Comparison of ENCODE assay signal across 24 cellular contexts in the genomic region with DNA sequence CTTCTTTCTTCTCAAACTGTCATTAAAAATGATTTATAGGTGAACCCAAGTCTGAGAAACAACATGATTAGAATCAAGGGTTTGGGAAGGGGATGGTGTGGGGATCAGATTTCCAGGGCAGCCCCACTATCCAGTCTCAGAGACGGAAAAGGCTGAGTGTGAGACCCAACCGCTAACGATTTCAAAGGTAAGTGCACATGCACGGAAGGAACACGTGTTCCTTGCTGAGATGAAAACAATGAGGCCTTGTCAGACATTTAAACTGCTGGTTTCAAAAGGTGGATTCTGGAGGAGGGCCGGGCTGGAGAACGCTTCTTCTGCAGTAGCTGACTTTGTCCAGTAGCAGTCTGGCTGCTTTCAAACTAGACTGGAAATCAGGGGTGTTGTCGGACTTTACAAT.
DNase-seq lines count a peak whose midpoint lies in the region; ATAC-seq, FAIRE-seq and TF ChIP-seq lines count a peak whose summit lies in the region.
"Had no signal": no experiment of that assay in that cellular context is flagged by ENCODE, and none has a peak within 500 bp of the region (broad histone marks: within the 10 kb centered on the region; RNA-seq: fewer than 3 reads in every experiment).

No MANE protein-coding gene starts in this region.

- H3K9me3 ChIP-seq in HepG2 (ENCODE audit: low read length) (no peaks in the 10 kb centered on the region), right lobe of liver (no peaks in the 10 kb centered on the region), H1 (ENCODE audit: insufficient read depth in 2 of 2, low read depth in 1 of 2, low read length in 1 of 2) (peaks cover 0 to 2% of the 10 kb centered on the region in 2 experiments; a peak in 1 of 4 replicates), neural progenitor cell (ENCODE audit: low read depth) (no peaks in the 10 kb centered on the region)
- H3K9me3 ChIP-seq: BE2C had no signal

- POLR2A ChIA-PET in HepG2 (lab: Yijun Ruan, JAX): no interaction called here
- POLR2A ChIA-PET in H1 (lab: Charles Lee; ENCODE audit: partially characterized antibody): no interaction called here

- H3K9me3 Mint-ChIP-seq in neural progenitor cell: no peaks in the 10 kb centered on the region

- no peak overlapping the region for H3K27ac Mint-ChIP-seq in neural progenitor cell
- H3K27ac Mint-ChIP-seq: CD14-positive monocyte; CD4-positive, alpha-beta T cell; CD8-positive, alpha-beta memory T cell had no signal

- H3K9ac ChIP-seq in HepG2 (ENCODE audit: insufficient read depth, low read depth, low read length): no peak overlapping the region
- H3K9ac ChIP-seq in H1 (replicated peaks in 1 of 4; ENCODE audit: extremely low read depth in 1 of 4, low read depth in 3 of 4, low read length in 3 of 4): no peak overlapping the region
- no peak overlapping the region for H3K9ac ChIP-seq in neural progenitor cell
- H3K9ac ChIP-seq: BLaER1 treated with 17β-estradiol and CSF1 and Interleukin-3, amounts not matched to agents 10 nM and 100 nM had no signal

- H3K36me3 ChIP-seq in HepG2 (replicated peaks in 1 of 2; ENCODE audit: control insufficient read depth in 1 of 2, insufficient read depth in 2 of 2, low read length in 2 of 2) (no peaks in the 10 kb centered on the region), right lobe of liver (no peaks in the 10 kb centered on the region), H1 (ENCODE audit: control insufficient read depth in 2 of 4, insufficient read depth in 4 of 4, low read length in 3 of 4) (no peaks in the 10 kb centered on the region), neural progenitor cell (no peaks in the 10 kb centered on the region)
- H3K36me3 ChIP-seq: BE2C; BLaER1 treated with 17β-estradiol and CSF1 and Interleukin-3, amounts not matched to agents 10 nM and 100 nM had no signal

- no TSS peak for BruUV-seq in HepG2 (replicated peaks; lab: Mats Ljungman, UMichigan)

- no peak overlapping the region for H3K4ac ChIP-seq in H1 (replicated peaks; ENCODE audit: insufficient read length, low read depth, low read length)

- no peak overlapping the region for H4K91ac ChIP-seq in H1 (replicated peaks; ENCODE audit: insufficient read length, low read length)

- peaks cover 3% of the 10 kb centered on the region in 2 experiments; a peak in 1 of 5 replicates for H3K27me3 ChIP-seq in HepG2 (ENCODE audit: control insufficient read depth in 1 of 2, insufficient read depth in 2 of 2, low read length in 2 of 2)
- no peaks in the 10 kb centered on the region for H3K27me3 ChIP-seq in right lobe of liver
- no peaks in the 10 kb centered on the region for H3K27me3 ChIP-seq in H1 (replicated peaks in 1 of 4; ENCODE audit: control insufficient read depth in 3 of 4, extremely low read depth in 1 of 4, insufficient read depth in 3 of 4, low read length in 3 of 4)
- no peaks in the 10 kb centered on the region for H3K27me3 ChIP-seq in neural progenitor cell
- H3K27me3 ChIP-seq: BE2C; BLaER1 treated with 17β-estradiol and CSF1 and Interleukin-3, amounts not matched to agents 10 nM and 100 nM had no signal

- TF ChIP-seq POLR2A in HepG2 (IDR thresholded peaks at IDR 0.05; ENCODE audit: insufficient read depth in 1 of 2, low read depth in 2 of 2, low read length in 2 of 2) (no peak), right lobe of liver (IDR thresholded peaks at IDR 0.05) (no peak), H1 (IDR thresholded peaks at IDR 0.05; ENCODE audit: control extremely low read depth in 1 of 2, low read depth in 2 of 2, low read length in 2 of 2) (no peak)

- H2BK120ac ChIP-seq in H1 (replicated peaks; ENCODE audit: low read depth, low read length): no peak overlapping the region

- in situ Hi-C loops in HepG2 (cut with HindIII; ENCODE audit: extremely low pct_ligation_motif_present, low pct_unique_long_range_greater_than_20kb): no loop called here

- no peaks in the 10 kb centered on the region for H3K4me1 Mint-ChIP-seq in neural progenitor cell
- H3K4me1 Mint-ChIP-seq: CD14-positive monocyte; CD8-positive, alpha-beta memory T cell had no signal

- WGBS in HepG2 (ENCODE audit: low lambda C conversion rate): 28% methylated on average over 8 of the region's 8 CpGs
- WGBS in right lobe of liver (ENCODE audit: insufficient coverage, low coverage, low lambda C conversion rate, missing lambda C conversion rate): 88% methylated on average over 7 of the region's 8 CpGs
- 94% methylated on average over 8 of the region's 8 CpGs; no CpG with 5 or more reads in 1 of the 2 experiments for WGBS in H1 (ENCODE audit: extremely low coverage in 1 of 2, insufficient coverage in 1 of 2, insufficient read length in 1 of 2, insufficient replicate concordance in 2 of 2, low coverage in 1 of 2, low lambda C conversion rate in 2 of 2, missing lambda C conversion rate in 1 of 2), 2 experiments

- H3K79me1 ChIP-seq in H1 (ENCODE audit: low read depth, low read length): no peaks in the 10 kb centered on the region

- H4K8ac ChIP-seq in H1 (ENCODE audit: extremely low read depth, insufficient read depth, low read length): no peak overlapping the region

- no peak overlapping the region for H2BK20ac ChIP-seq in H1 (ENCODE audit: low read length)

- H3K27ac ChIP-seq in HepG2 (ENCODE audit: extremely low read length, insufficient read depth, low read length) (no peak overlapping the region), right lobe of liver (no peak overlapping the region), H1 (ENCODE audit: low read depth, low read length) (no peak overlapping the region), neural progenitor cell (no peak overlapping the region)
- H3K27ac ChIP-seq: 22Rv1; BLaER1 treated with 17β-estradiol and CSF1 and Interleukin-3, amounts not matched to agents 10 nM and 100 nM had no signal

- H3K23ac ChIP-seq in H1 (ENCODE audit: insufficient read length): no peak overlapping the region

- TF ChIP-seq EP300 in HepG2 (IDR thresholded peaks at IDR 0.05; ENCODE audit: low read depth in 2 of 2, low read length in 2 of 2) (no peak), HepG2 (CRISPR knock-in tag; IDR thresholded peaks at IDR 0.05; ENCODE audit: borderline replicate concordance) (no peak), H1 (IDR thresholded peaks at IDR 0.05; ENCODE audit: borderline replicate concordance in 1 of 2, low read depth in 2 of 2, low read length in 2 of 2) (no peak)

- H3K14ac ChIP-seq in H1 (ENCODE audit: insufficient read length): no peak overlapping the region

- H4K5ac ChIP-seq in H1 (ENCODE audit: insufficient read length, low read depth, low read length): no peak overlapping the region

- H3K4me1 ChIP-seq in HepG2 (ENCODE audit: insufficient read depth, low read length) (no peaks in the 10 kb centered on the region), right lobe of liver (no peaks in the 10 kb centered on the region), H1 (replicated peaks in 1 of 4; ENCODE audit: control insufficient read depth in 3 of 4, insufficient read depth in 4 of 4, low read length in 3 of 4) (no peaks in the 10 kb centered on the region), neural progenitor cell (no peaks in the 10 kb centered on the region)
- H3K4me1 ChIP-seq: BLaER1 treated with 17β-estradiol and CSF1 and Interleukin-3, amounts not matched to agents 10 nM and 100 nM had no signal

- no peak overlapping the region for H3K56ac ChIP-seq in H1 (replicated peaks; ENCODE audit: insufficient read length, low read depth, low read length)

- DNase-seq in HepG2 (ENCODE audit: low spot score) (no peak), right lobe of liver (no peak), H1 (ENCODE audit: low read depth in 1 of 2, low spot score in 2 of 2) (no peak), neural progenitor cell (ENCODE audit: low spot score) (no peak), AG08396 (ENCODE audit: low spot score) (no peak)
- no peak for DNase-seq in stimulated activated CD4-positive, alpha-beta T cell treated with anti-CD3 and anti-CD28 coated beads, Interleukin-4, amount 100 ng/mL, for 1 hour
- DNase-seq: AML-193; BE2C; CD4-positive, alpha-beta T cell; CD8-positive, alpha-beta memory T cell; DMS 273 treated with DMSO at 0.1 percent for 48 hours; DMS79; GF-D8; GOT3; H7; HCEC 1CT had no signal

- CTCF ChIA-PET in HepG2 (lab: Yijun Ruan, JAX; ENCODE audit: low intra/inter-chr PET ratio, low total read pairs): no interaction called here
- CTCF ChIA-PET in H1 (lab: Charles Lee; ENCODE audit: partially characterized antibody): no interaction called here

- TF ChIP-seq RAD21 in HepG2 (CRISPR knock-in tag; IDR thresholded peaks at IDR 0.05) (no peak), H1 (IDR thresholded peaks at IDR 0.05 in 1 of 2, conservative IDR thresholded peaks at IDR 0.05 in 1 of 2; ENCODE audit: low read depth in 2 of 2, low read length in 2 of 2) (no peak)

- FAIRE-seq in HepG2 (lab: Jason Lieb, UNC) (no peak), H1 (lab: Jason Lieb, UNC) (no peak)
- FAIRE-seq: A204.1, D721Med, GM12891, GM18507 had no signal

- no peak overlapping the region for H2BK15ac ChIP-seq in H1 (ENCODE audit: low read length)

- no peaks in the 10 kb centered on the region for H3F3A ChIP-seq in neural progenitor cell (ENCODE audit: low read depth)

- H2AK5ac ChIP-seq in H1 (ENCODE audit: low read depth, low read length): no peak overlapping the region

- H2BK12ac ChIP-seq in H1 (ENCODE audit: low read depth, low read length): no peak overlapping the region

- no peak for ATAC-seq in HepG2
- ATAC-seq in right lobe of liver: no peak
- ATAC-seq in HG03025 (IDR thresholded peaks at IDR 0.05; ENCODE audit: low FRiP score, unreplicated experiment): no peak

- H3K27me3 Mint-ChIP-seq in neural progenitor cell (ENCODE audit: insufficient read depth, low read depth): peaks cover 4% of the 10 kb centered on the region
- H3K27me3 Mint-ChIP-seq: CD4-positive, alpha-beta T cell; CD8-positive, alpha-beta memory T cell had no signal

- H3K4me3 Mint-ChIP-seq in neural progenitor cell: no peak overlapping the region
- H3K4me3 Mint-ChIP-seq: CD14-positive monocyte; CD4-positive, alpha-beta T cell; CD8-positive, alpha-beta memory T cell had no signal

- intact Hi-C loops in HepG2 (cut with micrococcal nuclease; ENCODE audit: unreplicated experiment): no loop called here
- intact Hi-C loops in right lobe of liver (cut with DNase I): no loop called here

- H3K23me2 ChIP-seq in H1 (ENCODE audit: low read depth, low read length): peaks cover 7% of the 10 kb centered on the region; the same call in 1 of the 2 replicates

- no peak overlapping the region for H3K18ac ChIP-seq in H1 (ENCODE audit: extremely low read depth, low read length)

- no peak overlapping the region for H2BK5ac ChIP-seq in H1 (ENCODE audit: low read depth, low read length)

- H3K4me3 ChIP-seq in HepG2 (replicated peaks in 1 of 3; ENCODE audit: insufficient read depth in 1 of 3, low read depth in 2 of 3, low read length in 3 of 3): no peak overlapping the region
- no peak overlapping the region for H3K4me3 ChIP-seq in right lobe of liver
- H3K4me3 ChIP-seq in H1 (ENCODE audit: extremely low read depth in 1 of 4, insufficient read depth in 2 of 4, low read depth in 3 of 4, low read length in 4 of 4): no peak overlapping the region
- no peak overlapping the region for H3K4me3 ChIP-seq in neural progenitor cell
- H3K4me3 ChIP-seq: BLaER1 treated with 17β-estradiol and CSF1 and Interleukin-3, amounts not matched to agents 10 nM and 100 nM had no signal

- H3K36me3 Mint-ChIP-seq in neural progenitor cell: no peaks in the 10 kb centered on the region
- H3K36me3 Mint-ChIP-seq: CD14-positive monocyte; CD8-positive, alpha-beta memory T cell had no signal

- H4K20me1 ChIP-seq in HepG2 (ENCODE audit: insufficient read depth, low read length) (no peaks in the 10 kb centered on the region), H1 (replicated peaks in 1 of 2; ENCODE audit: control insufficient read depth in 1 of 2, insufficient read depth in 2 of 2, low read length in 2 of 2) (peaks cover 0 to 5% of the 10 kb centered on the region in 2 experiments), neural progenitor cell (ENCODE audit: low read depth) (no peaks in the 10 kb centered on the region)
- H4K20me1 ChIP-seq: BLaER1 treated with 17β-estradiol and CSF1 and Interleukin-3, amounts not matched to agents 10 nM and 100 nM had no signal

- H3K4me2 ChIP-seq in HepG2 (ENCODE audit: low read depth, low read length): no peak overlapping the region
- H3K4me2 ChIP-seq in H1 (ENCODE audit: insufficient read depth in 1 of 2, low read depth in 2 of 2, low read length in 2 of 2): no peak overlapping the region
- H3K4me2 ChIP-seq in neural progenitor cell: no peak overlapping the region
- H3K4me2 ChIP-seq: BLaER1 treated with 17β-estradiol and CSF1 and Interleukin-3, amounts not matched to agents 10 nM and 100 nM had no signal

- no peak for TF ChIP-seq CTCF in HepG2 (CRISPR knock-in tag; IDR thresholded peaks at IDR 0.05)
- no peak for TF ChIP-seq CTCF in right lobe of liver (IDR thresholded peaks at IDR 0.05)
- TF ChIP-seq CTCF in H1 (IDR thresholded peaks at IDR 0.05; ENCODE audit: control extremely low read depth in 1 of 3, insufficient read depth in 1 of 3, low read depth in 1 of 3, low read length in 3 of 3): no peak
- TF ChIP-seq CTCF in neural progenitor cell (IDR thresholded peaks at IDR 0.05): no peak

- H2AFZ ChIP-seq in HepG2 (ENCODE audit: low read length): no peak overlapping the region
- 0 out of 2 replicates have a peak overlapping the region, but pooled peaks have one; percentile 75 for H2AFZ ChIP-seq in H1 (ENCODE audit: low read length)
- peak overlapping the region; percentile 2 for H2AFZ ChIP-seq in neural progenitor cell (replicated peaks)

- H3K79me2 ChIP-seq in HepG2 (ENCODE audit: insufficient read depth, low read length) (no peaks in the 10 kb centered on the region), H1 (ENCODE audit: control insufficient read depth in 1 of 2, insufficient read depth in 2 of 2, low read length in 2 of 2) (no peaks in the 10 kb centered on the region), neural progenitor cell (ENCODE audit: low read depth) (no peaks in the 10 kb centered on the region)
